Comparison of ENCODE assay signal across 1 cellular context in the genomic region with DNA sequence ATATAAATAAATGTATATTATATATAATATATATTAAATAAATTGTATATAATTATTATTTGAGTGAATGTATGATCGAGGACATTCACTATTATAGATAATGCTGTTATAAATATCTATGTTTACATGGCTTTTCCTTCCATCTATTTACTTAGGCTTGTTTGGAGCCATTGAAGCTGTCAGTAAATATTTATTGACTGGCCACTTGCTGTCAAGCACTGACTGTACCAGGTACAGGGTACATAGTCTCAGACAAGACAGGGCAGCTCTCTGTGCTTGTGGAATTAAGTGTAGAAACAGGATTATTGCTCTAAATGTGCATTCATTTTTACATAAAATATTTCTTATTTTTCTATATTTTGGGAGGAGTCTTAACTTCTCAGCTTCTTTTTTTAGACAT.
TF ChIP-seq lines count a peak whose summit lies in the region.

No MANE protein-coding gene starts in this region.

TF ChIP-seq in HepG2, 621 proteins besides CTCF, POLR2A, EP300 and RAD21 (continued from another document and continues in another):
- TF ChIP-seq, protein P1, sequence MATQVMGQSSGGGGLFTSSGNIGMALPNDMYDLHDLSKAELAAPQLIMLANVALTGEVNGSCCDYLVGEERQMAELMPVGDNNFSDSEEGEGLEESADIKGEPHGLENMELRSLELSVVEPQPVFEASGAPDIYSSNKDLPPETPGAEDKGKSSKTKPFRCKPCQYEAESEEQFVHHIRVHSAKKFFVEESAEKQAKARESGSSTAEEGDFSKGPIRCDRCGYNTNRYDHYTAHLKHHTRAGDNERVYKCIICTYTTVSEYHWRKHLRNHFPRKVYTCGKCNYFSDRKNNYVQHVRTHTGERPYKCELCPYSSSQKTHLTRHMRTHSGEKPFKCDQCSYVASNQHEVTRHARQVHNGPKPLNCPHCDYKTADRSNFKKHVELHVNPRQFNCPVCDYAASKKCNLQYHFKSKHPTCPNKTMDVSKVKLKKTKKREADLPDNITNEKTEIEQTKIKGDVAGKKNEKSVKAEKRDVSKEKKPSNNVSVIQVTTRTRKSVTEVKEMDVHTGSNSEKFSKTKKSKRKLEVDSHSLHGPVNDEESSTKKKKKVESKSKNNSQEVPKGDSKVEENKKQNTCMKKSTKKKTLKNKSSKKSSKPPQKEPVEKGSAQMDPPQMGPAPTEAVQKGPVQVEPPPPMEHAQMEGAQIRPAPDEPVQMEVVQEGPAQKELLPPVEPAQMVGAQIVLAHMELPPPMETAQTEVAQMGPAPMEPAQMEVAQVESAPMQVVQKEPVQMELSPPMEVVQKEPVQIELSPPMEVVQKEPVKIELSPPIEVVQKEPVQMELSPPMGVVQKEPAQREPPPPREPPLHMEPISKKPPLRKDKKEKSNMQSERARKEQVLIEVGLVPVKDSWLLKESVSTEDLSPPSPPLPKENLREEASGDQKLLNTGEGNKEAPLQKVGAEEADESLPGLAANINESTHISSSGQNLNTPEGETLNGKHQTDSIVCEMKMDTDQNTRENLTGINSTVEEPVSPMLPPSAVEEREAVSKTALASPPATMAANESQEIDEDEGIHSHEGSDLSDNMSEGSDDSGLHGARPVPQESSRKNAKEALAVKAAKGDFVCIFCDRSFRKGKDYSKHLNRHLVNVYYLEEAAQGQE (IDR thresholded peaks at IDR 0.05; ENCODE audit: borderline replicate concordance in 1 of 2, low read depth in 1 of 2, low read length in 2 of 2): no peak; a peak in 1 of 4 replicates
- TF ChIP-seq TBL1XR1 (IDR thresholded peaks at IDR 0.05; ENCODE audit: borderline replicate concordance, low read length, partially characterized antibody): peak; percentile 81
- no peak for TF ChIP-seq USF2 (IDR thresholded peaks at IDR 0.05; ENCODE audit: low read depth, low read length)
- no peak for TF ChIP-seq USF2 (CRISPR knock-in tag; IDR thresholded peaks at IDR 0.05; ENCODE audit: borderline replicate concordance)
- peak; percentile 46; the same call in 1 of the 2 replicates for TF ChIP-seq NR2F6 (IDR thresholded peaks at IDR 0.05)
- TF ChIP-seq NR2F6 (CRISPR knock-in tag; IDR thresholded peaks at IDR 0.05): 0 out of 2 replicates have a peak, but pooled peaks have one; percentile 43
- TF ChIP-seq SIN3A (IDR thresholded peaks at IDR 0.05; ENCODE audit: borderline replicate concordance, low read depth, low read length): no peak
- TF ChIP-seq ZNF33A (CRISPR knock-in tag; IDR thresholded peaks at IDR 0.05; ENCODE audit: borderline replicate concordance): no peak
- 0 out of 2 replicates have a peak, but pooled peaks have one; percentile 20 for TF ChIP-seq HOMEZ (CRISPR knock-in tag; IDR thresholded peaks at IDR 0.05; ENCODE audit: low read depth)
- TF ChIP-seq, protein P2, sequence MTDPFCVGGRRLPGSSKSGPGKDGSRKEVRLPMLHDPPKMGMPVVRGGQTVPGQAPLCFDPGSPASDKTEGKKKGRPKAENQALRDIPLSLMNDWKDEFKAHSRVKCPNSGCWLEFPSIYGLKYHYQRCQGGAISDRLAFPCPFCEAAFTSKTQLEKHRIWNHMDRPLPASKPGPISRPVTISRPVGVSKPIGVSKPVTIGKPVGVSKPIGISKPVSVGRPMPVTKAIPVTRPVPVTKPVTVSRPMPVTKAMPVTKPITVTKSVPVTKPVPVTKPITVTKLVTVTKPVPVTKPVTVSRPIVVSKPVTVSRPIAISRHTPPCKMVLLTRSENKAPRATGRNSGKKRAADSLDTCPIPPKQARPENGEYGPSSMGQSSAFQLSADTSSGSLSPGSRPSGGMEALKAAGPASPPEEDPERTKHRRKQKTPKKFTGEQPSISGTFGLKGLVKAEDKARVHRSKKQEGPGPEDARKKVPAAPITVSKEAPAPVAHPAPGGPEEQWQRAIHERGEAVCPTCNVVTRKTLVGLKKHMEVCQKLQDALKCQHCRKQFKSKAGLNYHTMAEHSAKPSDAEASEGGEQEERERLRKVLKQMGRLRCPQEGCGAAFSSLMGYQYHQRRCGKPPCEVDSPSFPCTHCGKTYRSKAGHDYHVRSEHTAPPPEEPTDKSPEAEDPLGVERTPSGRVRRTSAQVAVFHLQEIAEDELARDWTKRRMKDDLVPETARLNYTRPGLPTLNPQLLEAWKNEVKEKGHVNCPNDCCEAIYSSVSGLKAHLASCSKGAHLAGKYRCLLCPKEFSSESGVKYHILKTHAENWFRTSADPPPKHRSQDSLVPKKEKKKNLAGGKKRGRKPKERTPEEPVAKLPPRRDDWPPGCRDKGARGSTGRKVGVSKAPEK (CRISPR knock-in tag; IDR thresholded peaks at IDR 0.05; ENCODE audit: borderline replicate concordance): no peak
- TF ChIP-seq, protein P3, sequence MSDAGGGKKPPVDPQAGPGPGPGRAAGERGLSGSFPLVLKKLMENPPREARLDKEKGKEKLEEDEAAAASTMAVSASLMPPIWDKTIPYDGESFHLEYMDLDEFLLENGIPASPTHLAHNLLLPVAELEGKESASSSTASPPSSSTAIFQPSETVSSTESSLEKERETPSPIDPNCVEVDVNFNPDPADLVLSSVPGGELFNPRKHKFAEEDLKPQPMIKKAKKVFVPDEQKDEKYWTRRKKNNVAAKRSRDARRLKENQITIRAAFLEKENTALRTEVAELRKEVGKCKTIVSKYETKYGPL (CRISPR knock-in tag; IDR thresholded peaks at IDR 0.05): no peak
- TF ChIP-seq ZBTB4 (CRISPR knock-in tag; IDR thresholded peaks at IDR 0.05; ENCODE audit: borderline replicate concordance): no peak
- no peak for TF ChIP-seq RFXAP (CRISPR knock-in tag; IDR thresholded peaks at IDR 0.05; ENCODE audit: borderline replicate concordance)
- TF ChIP-seq MTA3 (CRISPR knock-in tag; IDR thresholded peaks at IDR 0.05): no peak
- TF ChIP-seq NBN (conservative IDR thresholded peaks at IDR 0.05): no peak
- no peak for TF ChIP-seq NR3C1 (CRISPR knock-in tag; IDR thresholded peaks at IDR 0.05)
- TF ChIP-seq NFIC (IDR thresholded peaks at IDR 0.05; ENCODE audit: low read length): peak; percentile 85; the same call in 1 of the 2 replicates
- peak; percentile 88 for TF ChIP-seq FOXA1 (IDR thresholded peaks at IDR 0.05)
- peak; percentile 81 for TF ChIP-seq FOXA1 (CRISPR knock-in tag; IDR thresholded peaks at IDR 0.05)
- no peak for TF ChIP-seq ZSCAN21 (CRISPR knock-in tag; IDR thresholded peaks at IDR 0.05; ENCODE audit: borderline replicate concordance)
- peak; percentile 61 for TF ChIP-seq HNF4G (IDR thresholded peaks at IDR 0.05; ENCODE audit: borderline replicate concordance, low read depth, low read length)
- no peak for TF ChIP-seq HNF4G (CRISPR knock-in tag; IDR thresholded peaks at IDR 0.05; ENCODE audit: borderline replicate concordance, low read depth)
- no peak for TF ChIP-seq ZBTB7B (CRISPR knock-in tag; IDR thresholded peaks at IDR 0.05)
- TF ChIP-seq GATAD1 (CRISPR knock-in tag; IDR thresholded peaks at IDR 0.05): no peak
- TF ChIP-seq ZNF597 (CRISPR knock-in tag; IDR thresholded peaks at IDR 0.05): no peak
- TF ChIP-seq ZNF609 (CRISPR knock-in tag; IDR thresholded peaks at IDR 0.05; ENCODE audit: borderline replicate concordance): peak; percentile 83
- no peak for TF ChIP-seq TFDP1 (CRISPR knock-in tag; IDR thresholded peaks at IDR 0.05; ENCODE audit: borderline replicate concordance)
- peak; percentile 88 for TF ChIP-seq SAP130 (CRISPR knock-in tag; IDR thresholded peaks at IDR 0.05; ENCODE audit: low read depth)
